Comparison of ENCODE assay signal across 9 cellular contexts in genomic region chr19:16899566-16900075, GRCh38. TPM values are rescaled to one million over a fixed set of nuclear protein-coding genes. Genes with fewer than 3 reads are reported as not detected.
A peak's percentile ranks its signal among the peaks of the same experiment; 100 is the strongest.
DNase-seq lines count a peak whose midpoint lies in the region; ATAC-seq and TF ChIP-seq lines count a peak whose summit lies in the region.
"Had no signal": no experiment of that assay in that cellular context is flagged by ENCODE, and none has a peak within 500 bp of the region (broad histone marks: within the 10 kb centered on the region; RNA-seq: fewer than 3 reads in every experiment).

No MANE protein-coding gene starts in this region.

- POLR2A ChIA-PET in activated naive CD8-positive, alpha-beta T cell treated with anti-CD3 and anti-CD28 coated beads, Interleukin-2, amount 10 ng/mL, durations not matched to agents 7 days and 5 days (lab: Charles Lee) = no interaction called here
- POLR2A ChIA-PET in A673 (lab: Charles Lee; ENCODE audit: low non-redundant PET) = no interaction called here

- H3K9me3 Mint-ChIP-seq in activated naive CD8-positive, alpha-beta T cell treated with anti-CD3 and anti-CD28 coated beads, Interleukin-2, amount 10 ng/mL, durations not matched to agents 7 days and 5 days = no peaks in the 10 kb centered on the region

- H3K27me3 ChIP-seq in MG63 (no peaks in the 10 kb centered on the region), kidney epithelial cell (ENCODE audit: control insufficient read depth, insufficient read depth, low read length) (peaks cover 3% of the 10 kb centered on the region), A673 (replicated peaks; ENCODE audit: insufficient read depth, low read depth, low read length, poor library complexity) (no peaks in the 10 kb centered on the region)

- CTCF ChIA-PET in A673 (lab: Charles Lee) = no interaction called here

- ATAC-seq in activated naive CD8-positive, alpha-beta T cell treated with anti-CD3 and anti-CD28 coated beads, Interleukin-2, amount 10 ng/mL, durations not matched to agents 7 days and 5 days (ENCODE audit: low read depth) = peak; percentile 43
- no peak for ATAC-seq in GM21360 (IDR thresholded peaks at IDR 0.05; ENCODE audit: unreplicated experiment)

- H3K4me1 Mint-ChIP-seq in activated naive CD8-positive, alpha-beta T cell treated with anti-CD3 and anti-CD28 coated beads, Interleukin-2, amount 10 ng/mL, durations not matched to agents 7 days and 5 days = peaks cover 15% of the 10 kb centered on the region

- no TSS peak for BruUV-seq in A673 (replicated peaks; lab: Mats Ljungman, UMichigan)

- H3K4me3 ChIP-seq in MG63 (no peak overlapping the region), kidney epithelial cell (ENCODE audit: low read depth, low read length) (no peak overlapping the region), A673 (ENCODE audit: low read depth, low read length, poor library complexity, severe bottlenecking) (no peak overlapping the region)

- H3K4me3 Mint-ChIP-seq in activated naive CD8-positive, alpha-beta T cell treated with anti-CD3 and anti-CD28 coated beads, Interleukin-2, amount 10 ng/mL, durations not matched to agents 7 days and 5 days = peak overlapping the region; percentile 31

- H3K27ac Mint-ChIP-seq in activated naive CD8-positive, alpha-beta T cell treated with anti-CD3 and anti-CD28 coated beads, Interleukin-2, amount 10 ng/mL, durations not matched to agents 7 days and 5 days = peak overlapping the region; percentile 20

- H3K36me3 ChIP-seq in MG63 = no peaks in the 10 kb centered on the region
- no peaks in the 10 kb centered on the region for H3K36me3 ChIP-seq in kidney epithelial cell (ENCODE audit: control insufficient read depth, insufficient read depth, low read length)
- H3K36me3 ChIP-seq in A673 (ENCODE audit: insufficient read depth, low read length, poor library complexity, severe bottlenecking) = no peaks in the 10 kb centered on the region

- H3K9me3 ChIP-seq in MG63 (no peaks in the 10 kb centered on the region), A673 (ENCODE audit: low read depth, low read length, poor library complexity, severe bottlenecking) (no peaks in the 10 kb centered on the region)

- peaks cover 24% of the 10 kb centered on the region for H3K27me3 Mint-ChIP-seq in activated naive CD8-positive, alpha-beta T cell treated with anti-CD3 and anti-CD28 coated beads, Interleukin-2, amount 10 ng/mL, durations not matched to agents 7 days and 5 days

- intact Hi-C loops in A673 (cut with micrococcal nuclease; ENCODE audit: unreplicated experiment) = no loop called here

- peak; percentile 51 for TF ChIP-seq CTCF in kidney epithelial cell (IDR thresholded peaks at IDR 0.05; ENCODE audit: insufficient read depth, low read length, poor library complexity, severe bottlenecking)
- TF ChIP-seq CTCF in A673 (conservative IDR thresholded peaks at IDR 0.05; ENCODE audit: low read depth, low read length) = no peak

- H3K4me1 ChIP-seq in A673 (ENCODE audit: insufficient read depth, low read length, poor library complexity, severe bottlenecking) = peaks cover 11% of the 10 kb centered on the region

- peak; percentile 42 for DNase-seq in NCI-H82 (lab: John Stamatoyannopoulos, UW)
- DNase-seq in NCI-H82 treated with DMSO at 0.1 percent for 48 hours (lab: John Stamatoyannopoulos, UW; ENCODE audit: unreplicated experiment) = no peak
- DNase-seq in MG63 = peak; percentile 56
- DNase-seq in activated naive CD8-positive, alpha-beta T cell treated with anti-CD3 and anti-CD28 coated beads, Interleukin-2, amount 10 ng/mL, durations not matched to agents 7 days and 5 days = peak; percentile 63
- DNase-seq in kidney epithelial cell (ENCODE audit: low read depth) = no peak
- no peak for DNase-seq in A673 (ENCODE audit: low spot score)
- DNase-seq in Ammon's horn (ENCODE audit: low spot score) = no peak

- no peak overlapping the region for H3K27ac ChIP-seq in A673 (ENCODE audit: low read depth, low read length, poor library complexity, severe bottlenecking)
- H3K27ac ChIP-seq: C4-2B had no signal

- no peaks in the 10 kb centered on the region for H3K36me3 Mint-ChIP-seq in activated naive CD8-positive, alpha-beta T cell treated with anti-CD3 and anti-CD28 coated beads, Interleukin-2, amount 10 ng/mL, durations not matched to agents 7 days and 5 days

RNA-seq across cellular contexts. Expression of gene F2RL3, which starts 10.8 kb away (rescaled TPM):
- total RNA-seq in MG63 (2014; rRNA removed; shearing (Covaris generic); ENCODE audit: low replicate concordance) = not detected in 2 replicates
- total RNA-seq in activated naive CD8-positive, alpha-beta T cell treated with anti-CD3 and anti-CD28 coated beads, Interleukin-2, amount 10 ng/mL, durations not matched to agents 7 days and 5 days = under 1 TPM; 0.14 to 0.17 TPM
- 0.88 and 1.4 TPM in 2 replicates for total RNA-seq in kidney epithelial cell
- total RNA-seq in A673 (2021) = not detected in 2 replicates

Comparison
In these comparisons a context has a peak if more than half of its experiments do, and no peak if none do; other contexts are left out.
1. DNase-seq: peak in NCI-H82 (single experiment), MG63 (single experiment) and activated naive CD8-positive, alpha-beta T cell treated with anti-CD3 and anti-CD28 coated beads, Interleukin-2, amount 10 ng/mL, durations not matched to agents 7 days and 5 days (single experiment); none in NCI-H82 treated with DMSO at 0.1 percent for 48 hours (single experiment), kidney epithelial cell (single experiment), A673 (single experiment) and Ammon's horn (single experiment).